Comparison of ENCODE assay signal across 8 cellular contexts in genomic region chr1:51878616-51879336, GRCh38. TPM values are rescaled to one million over a fixed set of nuclear protein-coding genes. Genes with fewer than 3 reads are reported as not detected.
A peak's percentile ranks its signal among the peaks of the same experiment; 100 is the strongest.
DNase-seq lines count a peak whose midpoint lies in the region; ATAC-seq and TF ChIP-seq lines count a peak whose summit lies in the region.

Gene NRDC (minus strand): TSS chr1:51878727. CDS start chr1:51878615, 112 bp downstream.

- H3K9ac ChIP-seq in SK-N-SH: peak within 1 kb of the TSS; percentile 93

- TF ChIP-seq RAD21 in SK-N-SH (IDR thresholded peaks at IDR 0.05; ENCODE audit: low read length): no peak

- WGBS in SK-N-SH (ENCODE audit: low lambda C conversion rate): 1% methylated on average over 50 of the region's 54 CpGs
- under 1% methylated on average over 54 of the region's 54 CpGs for WGBS in suprapubic skin

- H3K9me3 ChIP-seq in SK-N-SH (no peaks in the 10 kb centered on the region), suprapubic skin (no peaks in the 10 kb centered on the region)

- H3K36me3 ChIP-seq in SK-N-SH (replicated peaks in 1 of 2; ENCODE audit: control insufficient read depth in 1 of 2, insufficient read depth in 2 of 2, low read length in 1 of 2) (peaks cover 0 to 4% of the 10 kb centered on the region in 2 experiments), suprapubic skin (no peaks in the 10 kb centered on the region)

- H3K27ac ChIP-seq in SK-N-SH (ENCODE audit: low read depth in 2 of 2, low read length in 1 of 2): peak within 1 kb of the TSS; percentile 92 to 96
- peak within 1 kb of the TSS; percentile 99 for H3K27ac ChIP-seq in suprapubic skin

- TF ChIP-seq EP300 in SK-N-SH (IDR thresholded peaks at IDR 0.05; ENCODE audit: borderline replicate concordance in 1 of 2, low read depth in 1 of 2, low read length in 1 of 2) (peak; percentile 14 to 63; a peak in 2 of 4 replicates), suprapubic skin (IDR thresholded peaks at IDR 0.05) (no peak)

- peak within 1 kb of the TSS; percentile 88 for H2AFZ ChIP-seq in SK-N-SH (ENCODE audit: low read depth)

- peak within 1 kb of the TSS; percentile 73 to 87 for H3K4me3 ChIP-seq in SK-N-SH (ENCODE audit: low read depth in 2 of 2, low read length in 1 of 2)
- H3K4me3 ChIP-seq in suprapubic skin: peak within 1 kb of the TSS; percentile 96

- POLR2A ChIA-PET in GM10248 (lab: Yijun Ruan, JAX) (no interaction called here), SK-N-SH (lab: Yijun Ruan, JAX) (interaction anchor here (1.0 to 1.2 kb wide), 2 partner anchors 18 to 176 kb away, joined by 3 to 5 read pairs; partner anchors contain the start of gene TXNDC12)

- peaks cover 5% of the 10 kb centered on the region; the same call in 1 of the 2 replicates for H4K20me1 ChIP-seq in SK-N-SH (ENCODE audit: insufficient read depth)

- peak; percentile 77 to 94 for TF ChIP-seq POLR2A in suprapubic skin (IDR thresholded peaks at IDR 0.05)

- CTCF ChIA-PET in GM10248 (lab: Yijun Ruan, JAX): interaction anchor here (0.7 to 1.8 kb wide), 2 partner anchors 18 to 109 kb away, joined by 3 to 14 read pairs; no protein-coding TSS in a partner anchor
- CTCF ChIA-PET in SK-N-SH (lab: Yijun Ruan, JAX): interaction anchor here (1.5 kb wide), 1 partner anchor 19 kb away, joined by 6 read pairs; no protein-coding TSS in a partner anchor

- H3K9me2 ChIP-seq in SK-N-SH: no peaks in the 10 kb centered on the region

- no peak for TF ChIP-seq CTCF in GM10248 (IDR thresholded peaks at IDR 0.05; ENCODE audit: control extremely low read depth, extremely low read depth, low read depth, missing control alignments)
- TF ChIP-seq CTCF in SK-N-SH (IDR thresholded peaks at IDR 0.05): no peak
- TF ChIP-seq CTCF in suprapubic skin (IDR thresholded peaks at IDR 0.05): no peak

- peak within 1 kb of the TSS; percentile 94 for H3K4me2 ChIP-seq in SK-N-SH

- H3F3A ChIP-seq in SK-N-SH (replicated peaks; ENCODE audit: insufficient read depth): peaks cover 8% of the 10 kb centered on the region

- peak; percentile 97 for DNase-seq in GM10248 (ENCODE audit: extremely low spot score)
- peak; percentile 99 for DNase-seq in NCI-H1092 (lab: John Stamatoyannopoulos, UW)
- DNase-seq in SK-N-SH: peak; percentile 93
- peak; percentile 99 for DNase-seq in activated naive CD4-positive, alpha-beta T cell treated with anti-CD3 and anti-CD28 coated beads, Interleukin-2, amount 50 U/mL, for 16 hours
- peak; percentile 100 for DNase-seq in globus pallidus (ENCODE audit: low spot score)
- DNase-seq in nucleus accumbens (lab: John Stamatoyannopoulos, UW): peak; percentile 85 to 100 (median 98)
- DNase-seq in suprapubic skin (ENCODE audit: low spot score in 2 of 2): peak; percentile 100

- H3K79me2 ChIP-seq in SK-N-SH (ENCODE audit: insufficient read depth): peaks cover 47% of the 10 kb centered on the region

- ATAC-seq in HG02610 (IDR thresholded peaks at IDR 0.05; ENCODE audit: unreplicated experiment): peak; percentile 96

- H3K4me1 ChIP-seq in SK-N-SH (ENCODE audit: control insufficient read depth in 1 of 2, insufficient read depth in 2 of 2, low read depth in 1 of 2, low read length in 1 of 2) (peaks cover 4 to 5% of the 10 kb centered on the region in 2 experiments; a peak in 1 of 4 replicates), suprapubic skin (peaks cover 43% of the 10 kb centered on the region)

- H3K27me3 ChIP-seq in SK-N-SH (ENCODE audit: insufficient read depth) (no peaks in the 10 kb centered on the region), suprapubic skin (peaks cover 27% of the 10 kb centered on the region)

TF ChIP-seq in SK-N-SH, 30 proteins besides CTCF, POLR2A, EP300 and RAD21 (continues in another document):
- TF ChIP-seq RXRA (IDR thresholded peaks at IDR 0.05; ENCODE audit: borderline replicate concordance, low read depth) (no peak), YY1 (IDR thresholded peaks at IDR 0.05; ENCODE audit: low read depth) (peak; percentile 67; the same call in 1 of the 2 replicates), JUND (IDR thresholded peaks at IDR 0.05) (peak; percentile 33; the same call in 1 of the 2 replicates), FOXJ3 (CRISPR knock-in tag; IDR thresholded peaks at IDR 0.05) (no peak), RFX5 (IDR thresholded peaks at IDR 0.05; ENCODE audit: low read length) (peak; percentile 88), MAX (IDR thresholded peaks at IDR 0.05; ENCODE audit: low read depth) (peak; percentile 39; the same call in 1 of the 2 replicates), POLR2AphosphoS5 (IDR thresholded peaks at IDR 0.05; ENCODE audit: low read depth, low read length) (peak; percentile 89), IRF3 (IDR thresholded peaks at IDR 0.05; ENCODE audit: low read depth, low read length) (peak; percentile 32; the same call in 1 of the 2 replicates), GATA2 (CRISPR knock-in tag; IDR thresholded peaks at IDR 0.05) (no peak), FOSL2 (IDR thresholded peaks at IDR 0.05; ENCODE audit: borderline replicate concordance, low read depth) (0 out of 2 replicates have a peak, but pooled peaks have one; percentile 6), PBX3 (IDR thresholded peaks at IDR 0.05) (peak; percentile 51), SIN3A (IDR thresholded peaks at IDR 0.05; ENCODE audit: borderline replicate concordance, low read depth, low read length) (peak; percentile 50), USF2 (IDR thresholded peaks at IDR 0.05; ENCODE audit: borderline replicate concordance, low read depth, low read length) (peak; percentile 60), RCOR1 (IDR thresholded peaks at IDR 0.05; ENCODE audit: low read length) (no peak), NRF1 (IDR thresholded peaks at IDR 0.05; ENCODE audit: low read depth, low read length) (no peak), CHD2 (IDR thresholded peaks at IDR 0.05; ENCODE audit: low read length, partially characterized antibody) (peak; percentile 89), REST (IDR thresholded peaks at IDR 0.05; ENCODE audit: low read depth, low read length) (peak; percentile 71), MEF2A (IDR thresholded peaks at IDR 0.05; ENCODE audit: borderline replicate concordance, low read depth) (no peak), TAF1 (IDR thresholded peaks at IDR 0.05; ENCODE audit: borderline replicate concordance, low read depth, low read length) (peak; percentile 99), SMC3 (IDR thresholded peaks at IDR 0.05; ENCODE audit: low read depth, low read length) (no peak)

RNA-seq across cellular contexts. Expression of gene NRDC, which starts in this region (rescaled TPM):
- 83.9 and 84.8 TPM in 2 replicates for polyA plus RNA-seq in SK-N-SH (2012; rRNA removed)
- polyA plus RNA-seq in SK-N-SH (2012; cell fraction: cytosol; rRNA removed): 62.8 and 66.3 TPM in 2 replicates
- 223 and 292 TPM in 2 replicates for polyA plus RNA-seq in SK-N-SH (2012; cell fraction: nucleus; rRNA removed)
- total RNA-seq in suprapubic skin: 100 to 1,000 TPM in 3 of 4 donors, 10 to 100 TPM in 1; 97.8 to 154 (median 115) TPM

Comparison
In these comparisons a context has a peak if more than half of its experiments do, and no peak if none do; other contexts are left out.
1. Peak in every context shown above with its lines: DNase-seq, ATAC-seq, H3K4me3 ChIP-seq and H3K27ac ChIP-seq.